Comparison of ENCODE assay signal across 1 cellular context in the genomic region with DNA sequence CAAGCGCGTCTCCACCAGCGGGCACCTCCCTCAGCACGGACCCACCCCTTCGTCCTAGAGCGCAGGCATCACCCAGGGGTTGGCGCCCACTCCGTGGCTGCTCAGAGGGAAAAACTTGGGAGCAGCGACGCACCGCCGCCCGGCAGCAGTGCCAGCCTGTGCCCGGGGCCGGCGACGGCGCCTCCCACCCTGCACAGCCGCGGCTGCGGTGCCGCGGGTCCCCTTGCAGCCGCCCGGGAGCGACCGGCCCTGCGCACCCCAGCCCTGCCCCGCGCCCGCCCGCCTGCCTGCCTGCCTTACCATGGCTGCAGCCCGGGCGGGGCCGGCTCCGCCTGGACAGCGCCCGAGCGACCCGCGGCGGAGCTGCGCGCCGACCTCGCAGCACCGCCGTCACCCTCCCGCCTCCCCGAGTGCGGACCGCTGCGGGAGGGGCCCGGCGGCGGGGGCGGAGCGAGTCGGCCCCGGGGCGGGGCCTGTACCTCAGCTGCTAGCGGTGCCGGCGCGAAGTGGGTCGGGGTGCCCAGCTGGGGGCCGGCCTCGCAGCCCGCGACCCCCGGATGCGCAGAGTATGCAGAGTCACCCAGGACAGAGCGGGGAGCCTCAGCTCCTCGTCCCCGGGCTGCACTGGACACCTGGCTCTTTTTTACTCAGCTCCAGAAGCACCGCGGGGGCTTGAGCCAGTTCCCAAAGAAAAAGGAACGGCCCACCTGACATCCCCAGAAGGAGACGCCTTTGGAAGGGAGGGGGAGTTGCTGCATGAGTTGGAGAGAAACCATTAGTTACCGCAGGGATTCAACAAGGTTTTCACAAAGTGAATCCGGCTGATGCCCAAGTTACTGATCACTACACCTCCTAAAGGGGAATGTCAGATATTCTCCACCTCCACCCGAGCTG.
A peak's percentile ranks its signal among the peaks of the same experiment; 100 is the strongest.
TF ChIP-seq lines count a peak whose summit lies in the region.

No MANE protein-coding gene starts in this region.

TF ChIP-seq in HEK293, 187 proteins besides CTCF, POLR2A, EP300 and RAD21 (continued from another document):
- TF ChIP-seq, protein P1, sequence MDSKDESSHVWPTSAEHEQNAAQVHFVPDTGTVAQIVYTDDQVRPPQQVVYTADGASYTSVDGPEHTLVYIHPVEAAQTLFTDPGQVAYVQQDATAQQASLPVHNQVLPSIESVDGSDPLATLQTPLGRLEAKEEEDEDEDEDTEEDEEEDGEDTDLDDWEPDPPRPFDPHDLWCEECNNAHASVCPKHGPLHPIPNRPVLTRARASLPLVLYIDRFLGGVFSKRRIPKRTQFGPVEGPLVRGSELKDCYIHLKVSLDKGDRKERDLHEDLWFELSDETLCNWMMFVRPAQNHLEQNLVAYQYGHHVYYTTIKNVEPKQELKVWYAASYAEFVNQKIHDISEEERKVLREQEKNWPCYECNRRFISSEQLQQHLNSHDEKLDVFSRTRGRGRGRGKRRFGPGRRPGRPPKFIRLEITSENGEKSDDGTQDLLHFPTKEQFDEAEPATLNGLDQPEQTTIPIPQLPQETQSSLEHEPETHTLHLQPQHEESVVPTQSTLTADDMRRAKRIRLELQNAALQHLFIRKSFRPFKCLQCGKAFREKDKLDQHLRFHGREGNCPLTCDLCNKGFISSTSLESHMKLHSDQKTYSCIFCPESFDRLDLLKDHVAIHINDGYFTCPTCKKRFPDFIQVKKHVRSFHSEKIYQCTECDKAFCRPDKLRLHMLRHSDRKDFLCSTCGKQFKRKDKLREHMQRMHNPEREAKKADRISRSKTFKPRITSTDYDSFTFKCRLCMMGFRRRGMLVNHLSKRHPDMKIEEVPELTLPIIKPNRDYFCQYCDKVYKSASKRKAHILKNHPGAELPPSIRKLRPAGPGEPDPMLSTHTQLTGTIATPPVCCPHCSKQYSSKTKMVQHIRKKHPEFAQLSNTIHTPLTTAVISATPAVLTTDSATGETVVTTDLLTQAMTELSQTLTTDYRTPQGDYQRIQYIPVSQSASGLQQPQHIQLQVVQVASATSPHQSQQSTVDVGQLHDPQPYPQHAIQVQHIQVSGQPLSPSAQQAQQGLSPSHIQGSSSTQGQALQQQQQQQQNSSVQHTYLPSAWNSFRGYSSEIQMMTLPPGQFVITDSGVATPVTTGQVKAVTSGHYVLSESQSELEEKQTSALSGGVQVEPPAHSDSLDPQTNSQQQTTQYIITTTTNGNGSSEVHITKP (tag by site-specific recombination; IDR thresholded peaks at IDR 0.05), result peak; percentile 82
- TF ChIP-seq, protein P2, sequence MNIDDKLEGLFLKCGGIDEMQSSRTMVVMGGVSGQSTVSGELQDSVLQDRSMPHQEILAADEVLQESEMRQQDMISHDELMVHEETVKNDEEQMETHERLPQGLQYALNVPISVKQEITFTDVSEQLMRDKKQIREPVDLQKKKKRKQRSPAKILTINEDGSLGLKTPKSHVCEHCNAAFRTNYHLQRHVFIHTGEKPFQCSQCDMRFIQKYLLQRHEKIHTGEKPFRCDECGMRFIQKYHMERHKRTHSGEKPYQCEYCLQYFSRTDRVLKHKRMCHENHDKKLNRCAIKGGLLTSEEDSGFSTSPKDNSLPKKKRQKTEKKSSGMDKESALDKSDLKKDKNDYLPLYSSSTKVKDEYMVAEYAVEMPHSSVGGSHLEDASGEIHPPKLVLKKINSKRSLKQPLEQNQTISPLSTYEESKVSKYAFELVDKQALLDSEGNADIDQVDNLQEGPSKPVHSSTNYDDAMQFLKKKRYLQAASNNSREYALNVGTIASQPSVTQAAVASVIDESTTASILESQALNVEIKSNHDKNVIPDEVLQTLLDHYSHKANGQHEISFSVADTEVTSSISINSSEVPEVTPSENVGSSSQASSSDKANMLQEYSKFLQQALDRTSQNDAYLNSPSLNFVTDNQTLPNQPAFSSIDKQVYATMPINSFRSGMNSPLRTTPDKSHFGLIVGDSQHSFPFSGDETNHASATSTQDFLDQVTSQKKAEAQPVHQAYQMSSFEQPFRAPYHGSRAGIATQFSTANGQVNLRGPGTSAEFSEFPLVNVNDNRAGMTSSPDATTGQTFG (tag by site-specific recombination; IDR thresholded peaks at IDR 0.05; ENCODE audit: borderline replicate concordance), result no peak
- TF ChIP-seq ZIC2 (tag by site-specific recombination; IDR thresholded peaks at IDR 0.05), result 0 out of 2 replicates have a peak, but pooled peaks have one; percentile 15
- TF ChIP-seq ZBTB17 (tag by site-specific recombination; IDR thresholded peaks at IDR 0.05), result peak; percentile 56; the same call in 1 of the 2 replicates
- 0 out of 2 replicates have a peak, but pooled peaks have one; percentile 44 for TF ChIP-seq ZSCAN30 (tag by site-specific recombination; IDR thresholded peaks at IDR 0.05)
- no peak for TF ChIP-seq RBAK (tag by site-specific recombination; IDR thresholded peaks at IDR 0.05)
- peak; percentile 96 for TF ChIP-seq ZNF335 (tag by site-specific recombination; conservative IDR thresholded peaks at IDR 0.05)
TF ChIP-seq in HEK293: peak in this region for 10.
